ENCODE assay signal across 8 cellular contexts in genomic region chr13:48828962-48829405, GRCh38.
DNase-seq lines count a peak whose midpoint lies in the region; ATAC-seq lines count a peak whose summit lies in the region.

No MANE protein-coding gene starts in this region.

- H3K27ac Mint-ChIP-seq in activated CD8-positive, alpha-beta memory T cell treated with anti-CD3 and anti-CD28 coated beads, Interleukin-2, amount 10 ng/mL, durations not matched to agents 7 days and 5 days, result no peak overlapping the region
- H3K27ac Mint-ChIP-seq in activated naive CD8-positive, alpha-beta T cell treated with anti-CD3 and anti-CD28 coated beads, Interleukin-2, amount 50 U/mL, for 24 hours, result peak overlapping the region; percentile 75
- no peak overlapping the region for H3K27ac Mint-ChIP-seq in stimulated activated effector memory CD8-positive, alpha-beta T cell treated with anti-CD3 and anti-CD28 coated beads, Interleukin-12 subunit alpha, Interleukin-12 subunit beta, amount 100 ng/mL, for 72 hours

- DNase-seq in activated CD8-positive, alpha-beta memory T cell treated with anti-CD3 and anti-CD28 coated beads, Interleukin-2, amount 10 ng/mL, durations not matched to agents 7 days and 5 days, result no peak
- no peak for DNase-seq in activated CD8-positive, alpha-beta memory T cell treated with anti-CD3 and anti-CD28 coated beads, Interleukin-2, amount 50 U/mL, for 48 hours
- DNase-seq in NCI-H187 (lab: John Stamatoyannopoulos, UW) (peak; percentile 54 to 58), NCI-H446 treated with DMSO at 0.1 percent for 48 hours (lab: John Stamatoyannopoulos, UW) (no peak), NCI-H2171 treated with DMSO at 0.1 percent for 48 hours (lab: John Stamatoyannopoulos, UW) (no peak)
- DNase-seq in activated naive CD8-positive, alpha-beta T cell treated with anti-CD3 and anti-CD28 coated beads, Interleukin-2, amount 50 U/mL, for 24 hours, result no peak
- no peak for DNase-seq in stimulated activated effector memory CD8-positive, alpha-beta T cell treated with anti-CD3 and anti-CD28 coated beads, Interleukin-12 subunit alpha, Interleukin-12 subunit beta, amount 100 ng/mL, for 72 hours (ENCODE audit: low spot score in 2 of 2)
- DNase-seq in effector memory CD4-positive, alpha-beta T cell, result no peak

- no peaks in the 10 kb centered on the region for H3K9me3 ChIP-seq in effector memory CD4-positive, alpha-beta T cell (ENCODE audit: control insufficient read depth, low read length)

- peak; percentile 47 for ATAC-seq in activated CD8-positive, alpha-beta memory T cell treated with anti-CD3 and anti-CD28 coated beads, Interleukin-2, amount 10 ng/mL, durations not matched to agents 7 days and 5 days
- ATAC-seq in activated naive CD8-positive, alpha-beta T cell treated with anti-CD3 and anti-CD28 coated beads, Interleukin-2, amount 50 U/mL, for 24 hours, result peak; percentile 69
- peak; percentile 73 for ATAC-seq in stimulated activated effector memory CD8-positive, alpha-beta T cell treated with anti-CD3 and anti-CD28 coated beads, Interleukin-12 subunit alpha, Interleukin-12 subunit beta, amount 100 ng/mL, for 72 hours

- H3K4me3 ChIP-seq in effector memory CD4-positive, alpha-beta T cell (ENCODE audit: insufficient read depth, low read depth, low read length, poor library complexity, severe bottlenecking), result no peak overlapping the region

- no peaks in the 10 kb centered on the region for H3K27me3 ChIP-seq in effector memory CD4-positive, alpha-beta T cell (replicated peaks; ENCODE audit: control insufficient read depth, insufficient read depth, low read length, poor library complexity, severe bottlenecking)

- H3K4me1 ChIP-seq in effector memory CD4-positive, alpha-beta T cell (ENCODE audit: control insufficient read depth, insufficient read depth, low read length, poor library complexity, severe bottlenecking), result peaks cover 5% of the 10 kb centered on the region

- no peak overlapping the region for H3K4me3 Mint-ChIP-seq in activated CD8-positive, alpha-beta memory T cell treated with anti-CD3 and anti-CD28 coated beads, Interleukin-2, amount 10 ng/mL, durations not matched to agents 7 days and 5 days
- H3K4me3 Mint-ChIP-seq in activated naive CD8-positive, alpha-beta T cell treated with anti-CD3 and anti-CD28 coated beads, Interleukin-2, amount 50 U/mL, for 24 hours, result peak overlapping the region; percentile 36
- H3K4me3 Mint-ChIP-seq in stimulated activated effector memory CD8-positive, alpha-beta T cell treated with anti-CD3 and anti-CD28 coated beads, Interleukin-12 subunit alpha, Interleukin-12 subunit beta, amount 100 ng/mL, for 72 hours, result no peak overlapping the region

- H3K36me3 Mint-ChIP-seq in activated CD8-positive, alpha-beta memory T cell treated with anti-CD3 and anti-CD28 coated beads, Interleukin-2, amount 10 ng/mL, durations not matched to agents 7 days and 5 days, result peaks cover 28% of the 10 kb centered on the region
- H3K36me3 Mint-ChIP-seq in activated naive CD8-positive, alpha-beta T cell treated with anti-CD3 and anti-CD28 coated beads, Interleukin-2, amount 50 U/mL, for 24 hours (ENCODE audit: low read depth), result peaks cover 23% of the 10 kb centered on the region
- H3K36me3 Mint-ChIP-seq in stimulated activated effector memory CD8-positive, alpha-beta T cell treated with anti-CD3 and anti-CD28 coated beads, Interleukin-12 subunit alpha, Interleukin-12 subunit beta, amount 100 ng/mL, for 72 hours, result no peaks in the 10 kb centered on the region

- no peak overlapping the region for H3K27ac ChIP-seq in effector memory CD4-positive, alpha-beta T cell (ENCODE audit: insufficient read depth, low read length, poor library complexity, severe bottlenecking)

- H3K27me3 Mint-ChIP-seq in activated CD8-positive, alpha-beta memory T cell treated with anti-CD3 and anti-CD28 coated beads, Interleukin-2, amount 10 ng/mL, durations not matched to agents 7 days and 5 days, result no peaks in the 10 kb centered on the region
- no peaks in the 10 kb centered on the region for H3K27me3 Mint-ChIP-seq in activated naive CD8-positive, alpha-beta T cell treated with anti-CD3 and anti-CD28 coated beads, Interleukin-2, amount 50 U/mL, for 24 hours

- CTCF ChIA-PET in activated CD8-positive, alpha-beta memory T cell treated with anti-CD3 and anti-CD28 coated beads, Interleukin-2, amount 10 ng/mL, durations not matched to agents 7 days and 5 days (lab: Charles Lee), result no interaction called here

- peaks cover 21% of the 10 kb centered on the region for H3K4me1 Mint-ChIP-seq in activated CD8-positive, alpha-beta memory T cell treated with anti-CD3 and anti-CD28 coated beads, Interleukin-2, amount 10 ng/mL, durations not matched to agents 7 days and 5 days
- peaks cover 50% of the 10 kb centered on the region for H3K4me1 Mint-ChIP-seq in activated naive CD8-positive, alpha-beta T cell treated with anti-CD3 and anti-CD28 coated beads, Interleukin-2, amount 50 U/mL, for 24 hours
- H3K4me1 Mint-ChIP-seq in stimulated activated effector memory CD8-positive, alpha-beta T cell treated with anti-CD3 and anti-CD28 coated beads, Interleukin-12 subunit alpha, Interleukin-12 subunit beta, amount 100 ng/mL, for 72 hours, result peaks cover 32% of the 10 kb centered on the region

- H3K9me3 Mint-ChIP-seq in activated CD8-positive, alpha-beta memory T cell treated with anti-CD3 and anti-CD28 coated beads, Interleukin-2, amount 10 ng/mL, durations not matched to agents 7 days and 5 days (ENCODE audit: low read depth), result peaks cover 18% of the 10 kb centered on the region
- peaks cover 28% of the 10 kb centered on the region for H3K9me3 Mint-ChIP-seq in activated naive CD8-positive, alpha-beta T cell treated with anti-CD3 and anti-CD28 coated beads, Interleukin-2, amount 50 U/mL, for 24 hours
- peaks cover 7% of the 10 kb centered on the region for H3K9me3 Mint-ChIP-seq in stimulated activated effector memory CD8-positive, alpha-beta T cell treated with anti-CD3 and anti-CD28 coated beads, Interleukin-12 subunit alpha, Interleukin-12 subunit beta, amount 100 ng/mL, for 72 hours

- no peaks in the 10 kb centered on the region for H3K36me3 ChIP-seq in effector memory CD4-positive, alpha-beta T cell (ENCODE audit: control insufficient read depth, insufficient read depth, low read length)

Comparison
In these comparisons a context has a peak if more than half of its experiments do, and no peak if none do; other contexts are left out.
1. DNase-seq: peak in NCI-H187 (2 of 2); none in activated CD8-positive, alpha-beta memory T cell treated with anti-CD3 and anti-CD28 coated beads, Interleukin-2, amount 10 ng/mL, durations not matched to agents 7 days and 5 days (single experiment), activated CD8-positive, alpha-beta memory T cell treated with anti-CD3 and anti-CD28 coated beads, Interleukin-2, amount 50 U/mL, for 48 hours (single experiment), activated naive CD8-positive, alpha-beta T cell treated with anti-CD3 and anti-CD28 coated beads, Interleukin-2, amount 50 U/mL, for 24 hours (single experiment), stimulated activated effector memory CD8-positive, alpha-beta T cell treated with anti-CD3 and anti-CD28 coated beads, Interleukin-12 subunit alpha, Interleukin-12 subunit beta, amount 100 ng/mL, for 72 hours (0 of 2), NCI-H446 treated with DMSO at 0.1 percent for 48 hours (single experiment), NCI-H2171 treated with DMSO at 0.1 percent for 48 hours (single experiment) and effector memory CD4-positive, alpha-beta T cell (0 of 3).
2. Peak in every context shown above with its lines, with median percentiles within 50 percentile points of each other: ATAC-seq.